Comparison of ENCODE assay signal across 17 cellular contexts in the genomic region with DNA sequence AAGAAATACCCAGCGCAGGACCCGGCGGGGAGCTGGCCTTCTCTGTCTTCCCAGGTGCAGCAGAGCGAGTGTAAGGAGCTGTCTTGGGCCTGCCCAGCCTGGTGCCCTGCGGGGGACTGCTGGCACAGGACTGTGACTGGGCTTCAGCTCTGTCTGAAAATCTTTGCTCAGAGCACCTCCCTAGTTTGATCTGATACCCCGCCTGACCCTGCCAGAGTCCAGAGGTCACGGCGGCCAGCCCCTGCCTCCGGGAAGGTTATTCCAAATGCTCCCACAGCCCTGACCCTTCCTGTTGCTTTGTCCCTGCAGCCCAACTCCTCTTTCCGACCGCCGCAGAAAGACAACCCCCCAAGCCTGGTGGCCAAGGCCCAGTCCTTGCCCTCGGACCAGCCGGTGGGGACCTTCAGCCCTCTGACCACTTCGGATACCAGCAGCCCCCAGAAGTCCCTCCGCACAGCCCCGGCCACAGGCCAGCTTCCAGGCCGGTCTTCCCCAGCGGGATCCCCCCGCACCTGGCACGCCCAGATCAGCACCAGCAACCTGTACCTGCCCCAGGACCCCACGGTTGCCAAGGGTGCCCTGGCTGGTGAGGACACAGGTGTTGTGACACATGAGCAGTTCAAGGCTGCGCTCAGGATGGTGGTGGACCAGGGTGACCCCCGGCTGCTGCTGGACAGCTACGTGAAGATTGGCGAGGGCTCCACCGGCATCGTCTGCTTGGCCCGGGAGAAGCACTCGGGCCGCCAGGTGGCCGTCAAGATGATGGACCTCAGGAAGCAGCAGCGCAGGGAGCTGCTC. TPM values are rescaled to one million over a fixed set of nuclear protein-coding genes. Genes with fewer than 3 reads are reported as not detected.
DNase-seq lines count a peak whose midpoint lies in the region; ATAC-seq, FAIRE-seq and TF ChIP-seq lines count a peak whose summit lies in the region.
"Had no signal": no experiment of that assay in that cellular context is flagged by ENCODE, and none has a peak within 500 bp of the region (broad histone marks: within the 10 kb centered on the region; RNA-seq: fewer than 3 reads in every experiment).

No MANE protein-coding gene starts in this region.

- peak overlapping the region; percentile 59 for H2BK5ac ChIP-seq in neuronal stem cell (ENCODE audit: low read length)

- H3K9ac ChIP-seq in K562 (ENCODE audit: insufficient read depth in 1 of 2, low read depth in 2 of 2, low read length in 2 of 2) (peak overlapping the region in 1 of 2 experiments; percentile 50; a peak in 2 of 4 replicates), liver (ENCODE audit: low read depth in 1 of 2, low read length in 2 of 2) (no peak overlapping the region), neuronal stem cell (ENCODE audit: low read depth, low read length, poor library complexity) (peak overlapping the region; percentile 83)

- no peaks in the 10 kb centered on the region for H3K9me1 ChIP-seq in K562 (ENCODE audit: control insufficient read depth, insufficient read depth, low read length)

- H2BK120ac ChIP-seq in neuronal stem cell (ENCODE audit: low read depth, low read length), result no peak overlapping the region

- no peaks in the 10 kb centered on the region for H3K36me3 Mint-ChIP-seq in naive thymus-derived CD8-positive, alpha-beta T cell
- H3K36me3 Mint-ChIP-seq: CD4-positive, alpha-beta memory T cell had no signal

- TF ChIP-seq CTCF in K562 (IDR thresholded peaks at IDR 0.05 in 2 of 3, conservative IDR thresholded peaks at IDR 0.05 in 1 of 3; ENCODE audit: insufficient read depth in 2 of 3, low read depth in 1 of 3, low read length in 3 of 3) (no peak), liver (IDR thresholded peaks at IDR 0.05; ENCODE audit: low read depth, low read length, missing input control) (no peak), breast epithelium (IDR thresholded peaks at IDR 0.05) (no peak)

- 19% methylated on average over 32 of the region's 33 CpGs for WGBS in K562 (ENCODE audit: insufficient coverage, low coverage, missing lambda C conversion rate)
- 79% methylated on average over 33 of the region's 33 CpGs for WGBS in liver
- WGBS in neuronal stem cell (ENCODE audit: extremely low coverage in 2 of 2, insufficient read length in 2 of 2, insufficient replicate concordance in 1 of 2), 2 donors, result no CpG with 5 or more reads among the region's 33 CpGs

- peak overlapping the region; percentile 89 for H2AK5ac ChIP-seq in neuronal stem cell (ENCODE audit: low read depth, low read length)

- POLR2A ChIA-PET in K562 (lab: Yijun Ruan, JAX), result interaction anchor here (1.1 to 1.6 kb wide), 4 partner anchors 16 to 234 kb away, joined by 4 to 5 read pairs (median 4); no protein-coding TSS in a partner anchor
- POLR2A ChIA-PET in naive thymus-derived CD8-positive, alpha-beta T cell (lab: Charles Lee), result no interaction called here

- no peak overlapping the region for H4K91ac ChIP-seq in neuronal stem cell (ENCODE audit: low read depth, low read length, poor library complexity)

- H3K27me3 ChIP-seq in K562 (ENCODE audit: control insufficient read depth in 2 of 2, insufficient read depth in 2 of 2, low read length in 2 of 2) (peaks cover 0 to 19% of the 10 kb centered on the region in 2 experiments; a peak in 2 of 5 replicates), liver (ENCODE audit: control insufficient read depth in 4 of 4, insufficient read depth in 4 of 4, low read length in 3 of 4) (no peaks in the 10 kb centered on the region), neuronal stem cell (ENCODE audit: control insufficient read depth in 3 of 3, insufficient read depth in 3 of 3, low read depth in 1 of 3, low read length in 3 of 3) (no peaks in the 10 kb centered on the region), breast epithelium (no peaks in the 10 kb centered on the region)

- no peak for ATAC-seq in K562
- ATAC-seq in naive thymus-derived CD8-positive, alpha-beta T cell, result no peak

- peak overlapping the region; percentile 91 for H3K14ac ChIP-seq in neuronal stem cell (ENCODE audit: low read length)

- H3K27ac ChIP-seq in K562 (ENCODE audit: extremely low read depth, low read depth, low read length) (no peak overlapping the region), liver (ENCODE audit: low read depth in 1 of 2, low read length in 2 of 2) (no peak overlapping the region), neuronal stem cell (replicated peaks; ENCODE audit: low read length) (no peak overlapping the region), breast epithelium (no peak overlapping the region)
- H3K27ac ChIP-seq: A549 had no signal

- no peaks in the 10 kb centered on the region for H3K9me3 Mint-ChIP-seq in naive thymus-derived CD8-positive, alpha-beta T cell
- H3K9me3 Mint-ChIP-seq: CD4-positive, alpha-beta memory T cell had no signal

- no peak overlapping the region for H4K8ac ChIP-seq in neuronal stem cell (ENCODE audit: low read depth, low read length)

- H3K27ac Mint-ChIP-seq in naive thymus-derived CD8-positive, alpha-beta T cell, result peak overlapping the region in 1 of 10 donors; percentile 34
- H3K27ac Mint-ChIP-seq: CD4-positive, alpha-beta memory T cell had no signal

- peak overlapping the region; percentile 60 for H2BK15ac ChIP-seq in neuronal stem cell (ENCODE audit: low read length)

- no peak for TF ChIP-seq RAD21 in K562 (CRISPR knock-in tag; conservative IDR thresholded peaks at IDR 0.05 in 1 of 2, IDR thresholded peaks at IDR 0.05 in 1 of 2)
- no peak for TF ChIP-seq RAD21 in liver (IDR thresholded peaks at IDR 0.05)

- FAIRE-seq in K562 (lab: Jason Lieb, UNC), result no peak
- FAIRE-seq: A549, G401.6, GM12892 had no signal

- H2AFZ ChIP-seq in K562 (ENCODE audit: low read depth, low read length) (no peak overlapping the region), neuronal stem cell (ENCODE audit: low read length) (peak overlapping the region; percentile 15)

- H3K79me2 ChIP-seq in K562 (ENCODE audit: control insufficient read depth, insufficient read depth, low read length), result no peaks in the 10 kb centered on the region

- 0 out of 2 replicates have a peak, but pooled peaks cover 3% of the 10 kb centered on the region for H4K20me1 ChIP-seq in K562 (replicated peaks; ENCODE audit: control insufficient read depth, insufficient read depth, low read length)

- peaks cover under 1 to 30% of the 10 kb centered on the region in 2 experiments for H3K4me1 ChIP-seq in K562 (replicated peaks in 1 of 2; ENCODE audit: control insufficient read depth in 2 of 2, insufficient read depth in 2 of 2, low read length in 2 of 2)
- H3K4me1 ChIP-seq in liver (ENCODE audit: control insufficient read depth in 4 of 4, insufficient read depth in 4 of 4, low read length in 3 of 4), result peaks cover 7 to 15% (median 10%) of the 10 kb centered on the region in 4 donors
- peaks cover 4 to 9% of the 10 kb centered on the region in 2 donors for H3K4me1 ChIP-seq in neuronal stem cell (ENCODE audit: control insufficient read depth in 2 of 2, insufficient read depth in 1 of 2, low read depth in 1 of 2, low read length in 2 of 2)
- no peaks in the 10 kb centered on the region for H3K4me1 ChIP-seq in breast epithelium
- H3K4me1 ChIP-seq: HAP-1 had no signal

- H3K9me3 ChIP-seq in K562 (replicated peaks; ENCODE audit: control insufficient read depth, insufficient read depth, low read depth, low read length) (no peaks in the 10 kb centered on the region), liver (ENCODE audit: control insufficient read depth in 4 of 4, low read length in 3 of 4) (no peaks in the 10 kb centered on the region), neuronal stem cell (replicated peaks in 1 of 2; ENCODE audit: control insufficient read depth in 2 of 2, insufficient read depth in 1 of 2, low read depth in 1 of 2, low read length in 2 of 2) (peaks cover 0 to 3% of the 10 kb centered on the region in 2 donors), breast epithelium (no peaks in the 10 kb centered on the region)
- H3K9me3 ChIP-seq: A549, HAP-1 had no signal

- no TSS peak for BruUV-seq in K562 (replicated peaks; lab: Mats Ljungman, UMichigan)

- TF ChIP-seq POLR2A in K562 (conservative IDR thresholded peaks at IDR 0.05) (no peak), breast epithelium (IDR thresholded peaks at IDR 0.05) (no peak)

- no peak overlapping the region for H3K4me3 ChIP-seq in K562
- H3K4me3 ChIP-seq in liver (ENCODE audit: low read depth in 1 of 3, low read length in 3 of 3), result no peak overlapping the region
- peak overlapping the region in 1 of 2 donors; percentile 9 for H3K4me3 ChIP-seq in neuronal stem cell (ENCODE audit: low read length in 2 of 2)
- no peak overlapping the region for H3K4me3 ChIP-seq in breast epithelium
- H3K4me3 ChIP-seq: A549, HAP-1 had no signal

- peaks cover 0 to 4% (median 3%) of the 10 kb centered on the region in 4 donors for H3K4me1 Mint-ChIP-seq in naive thymus-derived CD8-positive, alpha-beta T cell

- peak overlapping the region; percentile 32 for H2BK12ac ChIP-seq in neuronal stem cell (ENCODE audit: low read length)

- peak overlapping the region; percentile 80 for H3K18ac ChIP-seq in neuronal stem cell (ENCODE audit: low read length)

- DNase-seq in G401 (ENCODE audit: low spot score) (peak; percentile 47), K562 (ENCODE audit: extremely low read depth in 1 of 4, low spot score in 3 of 4) (no peak), neuronal stem cell (ENCODE audit: low spot score) (no peak), ACHN (no peak), NCI-H1092 treated with DMSO at 0.1 percent for 48 hours (lab: John Stamatoyannopoulos, UW) (no peak), breast epithelium (ENCODE audit: low spot score in 2 of 2) (no peak)
- no peak for DNase-seq in naive thymus-derived CD8-positive, alpha-beta T cell
- DNase-seq: CD4-positive, alpha-beta memory T cell; DMS79; GOT3 had no signal

- intact Hi-C loops in K562 (cut with micrococcal nuclease), result loop anchor here (5.0 kb wide), 2 partner anchors 40 to 485 kb away; no protein-coding TSS in a partner anchor
- intact Hi-C loops in breast epithelium (cut with DNase I; ENCODE audit: low total_unique reads), result loop anchor here (5.0 to 10.0 kb wide), 2 partner anchors 35 to 227 kb away; a partner anchor contains a TSS

- CTCF ChIA-PET in K562 (lab: Yijun Ruan, JAX; ENCODE audit: low intra/inter-chr PET ratio), result interaction anchor here (4.2 to 7.1 kb wide), 2 partner anchors 55 to 227 kb away, joined by 56 to 218 read pairs; no protein-coding TSS in a partner anchor

- H3K4me3 Mint-ChIP-seq in naive thymus-derived CD8-positive, alpha-beta T cell, result peak overlapping the region in 1 of 10 donors; percentile 39
- H3K4me3 Mint-ChIP-seq: CD4-positive, alpha-beta memory T cell had no signal

- peak overlapping the region; percentile 56 for H3K4ac ChIP-seq in neuronal stem cell (ENCODE audit: low read length)

- no peak for TF ChIP-seq EP300 in K562 (IDR thresholded peaks at IDR 0.05; ENCODE audit: low read length)

- H3K27me3 Mint-ChIP-seq in naive thymus-derived CD8-positive, alpha-beta T cell, result peaks cover 0 to 13% (median 0%) of the 10 kb centered on the region in 5 donors

- H3K4me2 ChIP-seq in K562 (ENCODE audit: insufficient read depth, low read length), result no peak overlapping the region
- H3K4me2 ChIP-seq in neuronal stem cell (ENCODE audit: insufficient read depth, low read length, poor library complexity, severe bottlenecking), result no peak overlapping the region
- H3K4me2 ChIP-seq: A549 had no signal

- H3K23ac ChIP-seq in neuronal stem cell (ENCODE audit: low read depth, low read length, poor library complexity), result peak overlapping the region; percentile 75

- H3K36me3 ChIP-seq in K562 (ENCODE audit: control insufficient read depth, insufficient read depth, low read length), result no peaks in the 10 kb centered on the region
- H3K36me3 ChIP-seq in liver (ENCODE audit: control insufficient read depth in 4 of 4, insufficient read depth in 3 of 4, low read depth in 1 of 4, low read length in 3 of 4), result no peaks in the 10 kb centered on the region
- H3K36me3 ChIP-seq in neuronal stem cell (replicated peaks in 1 of 2; ENCODE audit: control insufficient read depth in 2 of 2, insufficient read depth in 2 of 2, low read length in 2 of 2), result no peaks in the 10 kb centered on the region
- H3K36me3 ChIP-seq in breast epithelium, result no peaks in the 10 kb centered on the region
- H3K36me3 ChIP-seq: HAP-1 had no signal

- in situ Hi-C loops in G401 (cut with HindIII; ENCODE audit: low sequenced_read_pairs), result loop anchor here (5.0 kb wide), 1 partner anchor 50 kb away; no protein-coding TSS in a partner anchor
- in situ Hi-C loops in K562 (cut with MboI), result loop anchor here (5.0 kb wide), 2 partner anchors 55 to 225 kb away; no protein-coding TSS in a partner anchor
- in situ Hi-C loops in ACHN (cut with HindIII; ENCODE audit: low pct_ligation_motif_present, low pct_unique_long_range_greater_than_20kb, low sequenced_read_pairs), result loop anchor here (10.0 kb wide), 1 partner anchor 47 kb away; no protein-coding TSS in a partner anchor

- H3K79me1 ChIP-seq in neuronal stem cell (ENCODE audit: low read depth, low read length), result peaks cover 1% of the 10 kb centered on the region

RNA-seq across cellular contexts. Expression of a gene that starts 10.8 kb away (rescaled TPM):
- 8.4 and 14.9 TPM in 2 replicates for total RNA-seq in G401 (2014; rRNA removed; shearing (Covaris generic))
- 1.5 TPM in 1 of 2 replicates, not detected in the other for total RNA-seq in K562 (2011; cell fraction: chromatin; rRNA removed; ENCODE audit: low replicate concordance)
- 0.92 and 2.5 TPM in 2 replicates for total RNA-seq in K562 (2011; cell fraction: nucleolus; rRNA removed)
- total RNA-seq in K562 (2011; cell fraction: nucleoplasm; rRNA removed), result not detected in 2 replicates
- total RNA-seq in K562 (2014; rRNA removed) (2.0 and 2.5 TPM in 2 replicates), K562 (2014; rRNA removed; fragmentation: Illumina TruSeq; extraction: Trizol) (not detected in 2 replicates), K562 (2015; rRNA removed; fragmentation: Illumina TruSeq; extraction: Trizol) (not detected in 2 replicates), K562 (2021) (1.8 and 2.5 TPM in 2 replicates), liver (not detected), breast epithelium (not detected)
- polyA plus RNA-seq in K562 (2011; rRNA removed) (0.19 TPM in 1 of 2 replicates, not detected in the other), K562 (2014; fragmentation: Illumina TruSeq; extraction: Trizol) (not detected in 2 replicates), K562 (2014; fragmentation: Nextera tagmentation; extraction: Ambion mirVana) (not detected), K562 (2014; rRNA removed) (0.63 and 1.3 TPM in 2 replicates), liver (not detected)
- polyA plus RNA-seq in K562 (2011; cell fraction: cytosol; rRNA removed), result 0.24 and 2.1 TPM in 2 replicates
- 2.7 and 5.3 TPM in 2 replicates for polyA plus RNA-seq in K562 (2011; cell fraction: nucleus; rRNA removed)
- polyA plus RNA-seq in K562 (2012), result 0.60 and 1.1 TPM in 2 replicates
- polyA minus RNA-seq in K562 (2011; rRNA and poly(A)+ RNA removed), result not detected in 2 replicates
- 1.5 and 3.5 TPM in 2 replicates for polyA minus RNA-seq in K562 (2011; cell fraction: cytosol; rRNA and poly(A)+ RNA removed)
- 3.4 and 3.7 TPM in 2 replicates for polyA minus RNA-seq in K562 (2011; cell fraction: nucleus; rRNA and poly(A)+ RNA removed)
- polyA plus RNA-seq in neuronal stem cell (2013, experiment 1 of 2), result not detected
- not detected for polyA plus RNA-seq in neuronal stem cell (2013, experiment 2 of 2)
- under 1 TPM in 1 of 2 experiments, not detected in 1; 0.31 TPM for total RNA-seq in naive thymus-derived CD8-positive, alpha-beta T cell
- polyA plus RNA-seq in naive thymus-derived CD8-positive, alpha-beta T cell, result under 1 TPM in 1 of 3 donors, not detected in 2; 0.20 TPM
- total RNA-seq: CD4-positive, alpha-beta memory T cell; HT1080 had no signal
- polyA plus RNA-seq: BJ; CD4-positive, alpha-beta memory T cell had no signal

RNA-seq across cellular contexts. Expression of a gene that starts 33.3 kb away (rescaled TPM):
- 1.8 TPM in 1 of 2 replicates, not detected in the other for total RNA-seq in G401 (2014; rRNA removed; shearing (Covaris generic))
- 0.25 and 1.3 TPM in 2 replicates for total RNA-seq in K562 (2011; cell fraction: chromatin; rRNA removed; ENCODE audit: low replicate concordance)
- 0.66 and 1.8 TPM in 2 replicates for total RNA-seq in K562 (2011; cell fraction: nucleolus; rRNA removed)
- total RNA-seq in K562 (2011; cell fraction: nucleoplasm; rRNA removed), result 0.15 and 1.8 TPM in 2 replicates
- total RNA-seq in K562 (2014; rRNA removed) (0.08 and 0.09 TPM in 2 replicates), K562 (2014; rRNA removed; fragmentation: Illumina TruSeq; extraction: Trizol) (0.22 TPM in 1 of 2 replicates, not detected in the other), K562 (2015; rRNA removed; fragmentation: Illumina TruSeq; extraction: Trizol) (0.08 TPM in 1 of 2 replicates, not detected in the other), K562 (2021) (0.20 and 0.47 TPM in 2 replicates), liver (under 1 TPM; 0.05 to 0.08 TPM), breast epithelium (10 to 100 TPM in 1 of 3 donors, 1 to 10 TPM in 1, under 1 TPM in 1; 0.80 to 11.0 (median 9.5) TPM)
- polyA plus RNA-seq in K562 (2011; rRNA removed) (0.28 and 0.74 TPM in 2 replicates), K562 (2014; fragmentation: Illumina TruSeq; extraction: Trizol) (0.16 and 0.33 TPM in 2 replicates), K562 (2014; fragmentation: Nextera tagmentation; extraction: Ambion mirVana) (under 1 TPM in 1 of 2 experiments, not detected in 1; 0.03 TPM), K562 (2014; rRNA removed) (0.04 and 0.07 TPM in 2 replicates), liver (under 1 TPM; 0.13 to 0.17 TPM)
- polyA plus RNA-seq in K562 (2011; cell fraction: cytosol; rRNA removed), result 0.25 and 2.2 TPM in 2 replicates
- polyA plus RNA-seq in K562 (2011; cell fraction: nucleus; rRNA removed), result 0.18 and 2.1 TPM in 2 replicates
- 0.17 and 0.33 TPM in 2 replicates for polyA plus RNA-seq in K562 (2012)
- polyA minus RNA-seq in K562 (2011; rRNA and poly(A)+ RNA removed), result 0.15 and 0.25 TPM in 2 replicates
- polyA minus RNA-seq in K562 (2011; cell fraction: cytosol; rRNA and poly(A)+ RNA removed), result 1.1 TPM in 1 of 2 replicates, not detected in the other
- polyA minus RNA-seq in K562 (2011; cell fraction: nucleus; rRNA and poly(A)+ RNA removed), result 0.33 and 2.3 TPM in 2 replicates
- 0.36 TPM for polyA plus RNA-seq in neuronal stem cell (2013, experiment 1 of 2)
- 0.37 TPM for polyA plus RNA-seq in neuronal stem cell (2013, experiment 2 of 2)
- total RNA-seq in naive thymus-derived CD8-positive, alpha-beta T cell, result not detected
- 1 to 10 TPM in 1 of 3 donors, not detected in 2; 1.1 TPM for polyA plus RNA-seq in naive thymus-derived CD8-positive, alpha-beta T cell
- polyA plus RNA-seq: BJ had no signal

RNA-seq across cellular contexts. Expression of a gene that starts 35.6 kb away (rescaled TPM):
- 99.6 and 145 TPM in 2 replicates for total RNA-seq in G401 (2014; rRNA removed; shearing (Covaris generic))
- 12.9 and 33.6 TPM in 2 replicates for total RNA-seq in K562 (2011; cell fraction: chromatin; rRNA removed; ENCODE audit: low replicate concordance)
- total RNA-seq in K562 (2011; cell fraction: nucleolus; rRNA removed), result 15.5 and 22.3 TPM in 2 replicates
- 11.8 and 13.5 TPM in 2 replicates for total RNA-seq in K562 (2011; cell fraction: nucleoplasm; rRNA removed)
- 6.9 and 7.1 TPM in 2 replicates for total RNA-seq in K562 (2014; rRNA removed)
- total RNA-seq in K562 (2014; rRNA removed; fragmentation: Illumina TruSeq; extraction: Trizol), result 3.4 and 4.1 TPM in 2 replicates
- total RNA-seq in K562 (2015; rRNA removed; fragmentation: Illumina TruSeq; extraction: Trizol), result 10.0 and 10.8 TPM in 2 replicates
- total RNA-seq in K562 (2021), result 11.2 and 11.6 TPM in 2 replicates
- 8.0 and 25.4 TPM in 2 replicates for polyA plus RNA-seq in K562 (2011; rRNA removed)
- polyA plus RNA-seq in K562 (2011; cell fraction: cytosol; rRNA removed), result 10.9 and 18.6 TPM in 2 replicates
- 111 and 184 TPM in 2 replicates for polyA plus RNA-seq in K562 (2011; cell fraction: nucleus; rRNA removed)
- polyA plus RNA-seq in K562 (2012), result 14.5 and 45.8 TPM in 2 replicates
- 9.0 and 9.5 TPM in 2 replicates for polyA plus RNA-seq in K562 (2014; fragmentation: Illumina TruSeq; extraction: Trizol)
- under 1 TPM; 0.37 to 0.59 TPM for polyA plus RNA-seq in K562 (2014; fragmentation: Nextera tagmentation; extraction: Ambion mirVana)
- 12.3 and 13.2 TPM in 2 replicates for polyA plus RNA-seq in K562 (2014; rRNA removed)
- 6.1 and 8.4 TPM in 2 replicates for polyA minus RNA-seq in K562 (2011; rRNA and poly(A)+ RNA removed)
- polyA minus RNA-seq in K562 (2011; cell fraction: cytosol; rRNA and poly(A)+ RNA removed), result 5.0 and 9.4 TPM in 2 replicates
- polyA minus RNA-seq in K562 (2011; cell fraction: nucleus; rRNA and poly(A)+ RNA removed), result 17.9 and 45.7 TPM in 2 replicates
- 10 to 100 TPM; 10.6 to 13.3 TPM for total RNA-seq in liver
- polyA plus RNA-seq in liver, result 1 to 10 TPM; 2.1 to 4.7 TPM
- polyA plus RNA-seq in neuronal stem cell (2013, experiment 1 of 2), result 3.7 TPM
- 3.2 TPM for polyA plus RNA-seq in neuronal stem cell (2013, experiment 2 of 2)
- total RNA-seq in naive thymus-derived CD8-positive, alpha-beta T cell, result 100 to 1,000 TPM; 156 to 166 TPM
- polyA plus RNA-seq in naive thymus-derived CD8-positive, alpha-beta T cell, result 10 to 100 TPM; 14.5 to 23.0 (median 22.2) TPM
- total RNA-seq in breast epithelium, result 10 to 100 TPM in 2 of 3 donors, 1 to 10 TPM in 1; 4.3 to 17.9 (median 13.6) TPM

RNA-seq across cellular contexts. Expression of a gene that starts 51.4 kb away (rescaled TPM):
- 203 TPM in 2 replicates for total RNA-seq in G401 (2014; rRNA removed; shearing (Covaris generic))
- total RNA-seq in K562 (2011; cell fraction: chromatin; rRNA removed; ENCODE audit: low replicate concordance), result 19.1 and 21.1 TPM in 2 replicates
- total RNA-seq in K562 (2011; cell fraction: nucleolus; rRNA removed), result 18.6 and 23.8 TPM in 2 replicates
- total RNA-seq in K562 (2011; cell fraction: nucleoplasm; rRNA removed), result 30.2 and 44.3 TPM in 2 replicates
- total RNA-seq in K562 (2014; rRNA removed) (27.1 and 27.8 TPM in 2 replicates), K562 (2014; rRNA removed; fragmentation: Illumina TruSeq; extraction: Trizol) (29.1 and 30.4 TPM in 2 replicates), K562 (2015; rRNA removed; fragmentation: Illumina TruSeq; extraction: Trizol) (29.4 and 32.1 TPM in 2 replicates), K562 (2021) (37.4 and 43.1 TPM in 2 replicates), liver (1 to 10 TPM; 4.8 to 5.7 TPM), breast epithelium (10 to 100 TPM in 2 of 3 donors, 1 to 10 TPM in 1; 5.1 to 17.3 (median 12.5) TPM)
- polyA plus RNA-seq in K562 (2011; rRNA removed) (26.7 and 27.9 TPM in 2 replicates), K562 (2014; fragmentation: Illumina TruSeq; extraction: Trizol) (20.3 and 25.5 TPM in 2 replicates), K562 (2014; fragmentation: Nextera tagmentation; extraction: Ambion mirVana) (10 to 100 TPM; 11.8 to 12.3 TPM), K562 (2014; rRNA removed) (27.2 and 28.2 TPM in 2 replicates), liver (1 to 10 TPM; 3.3 to 4.0 TPM)
- polyA plus RNA-seq in K562 (2011; cell fraction: cytosol; rRNA removed), result 12.9 and 15.5 TPM in 2 replicates
- polyA plus RNA-seq in K562 (2011; cell fraction: nucleus; rRNA removed), result 17.8 and 18.7 TPM in 2 replicates
- polyA plus RNA-seq in K562 (2012), result 20.1 and 23.2 TPM in 2 replicates
- polyA minus RNA-seq in K562 (2011; rRNA and poly(A)+ RNA removed), result 18.1 and 20.4 TPM in 2 replicates
- 15.7 TPM in 2 replicates for polyA minus RNA-seq in K562 (2011; cell fraction: cytosol; rRNA and poly(A)+ RNA removed)
- polyA minus RNA-seq in K562 (2011; cell fraction: nucleus; rRNA and poly(A)+ RNA removed), result 6.6 and 16.3 TPM in 2 replicates
- 12.8 TPM for polyA plus RNA-seq in neuronal stem cell (2013, experiment 1 of 2)
- polyA plus RNA-seq in neuronal stem cell (2013, experiment 2 of 2), result 13.4 TPM
- 1 to 10 TPM; 6.2 to 8.1 TPM for total RNA-seq in naive thymus-derived CD8-positive, alpha-beta T cell
- polyA plus RNA-seq in naive thymus-derived CD8-positive, alpha-beta T cell, result 1 to 10 TPM in 2 of 3 donors, under 1 TPM in 1; 0.69 to 2.5 (median 1.9) TPM
